In genomic region chr9:130433947-130434262, GRCh38 we compare ENCODE assay signal across 1 cellular context.
TF ChIP-seq lines count a peak whose summit lies in the region.

No MANE protein-coding gene starts in this region.

TF ChIP-seq in HepG2, 621 proteins besides CTCF, POLR2A, EP300 and RAD21 (continued from another document):
- no peak for TF ChIP-seq FOXO4 (CRISPR knock-in tag; conservative IDR thresholded peaks at IDR 0.05)
- TF ChIP-seq HOXD1 (CRISPR knock-in tag; IDR thresholded peaks at IDR 0.05): no peak
- no peak for TF ChIP-seq ZNF501 (CRISPR knock-in tag; IDR thresholded peaks at IDR 0.05)
- TF ChIP-seq ZBTB20 (CRISPR knock-in tag; IDR thresholded peaks at IDR 0.05; ENCODE audit: borderline replicate concordance, low read depth): no peak
- peak; percentile 12; the same call in 1 of the 2 replicates for TF ChIP-seq ZNF30 (CRISPR knock-in tag; IDR thresholded peaks at IDR 0.05)
- TF ChIP-seq MED1 (CRISPR knock-in tag; IDR thresholded peaks at IDR 0.05): 0 out of 2 replicates have a peak, but pooled peaks have one; percentile 5
- no peak for TF ChIP-seq ZNF446 (CRISPR knock-in tag; IDR thresholded peaks at IDR 0.05)
- TF ChIP-seq ZNF691 (CRISPR knock-in tag; IDR thresholded peaks at IDR 0.05; ENCODE audit: borderline replicate concordance, low read depth): 0 out of 2 replicates have a peak, but pooled peaks have one; percentile 13
- peak; percentile 14; the same call in 1 of the 2 replicates for TF ChIP-seq ZNF800 (CRISPR knock-in tag; IDR thresholded peaks at IDR 0.05)
TF ChIP-seq in HepG2: peak in this region for 5.
